ENCODE assay signal across 12 cellular contexts in genomic region chr7:16433568-16434122, GRCh38.
"Had no signal": no experiment of that assay in that cellular context is flagged by ENCODE, and none has a peak within 500 bp of the region (broad histone marks: within the 10 kb centered on the region; RNA-seq: fewer than 3 reads in every experiment).

No MANE protein-coding gene starts in this region.

- H3K36me3 ChIP-seq: pancreas, thyroid gland, uterus had no signal

- H3K4me3 ChIP-seq: pancreas, thyroid gland, uterus had no signal

- DNase-seq: activated CD4-positive, alpha-beta T cell treated with anti-CD3 and anti-CD28 coated beads, Interleukin-2, amount 50 U/mL, for 4 hours; activated effector memory CD4-positive, alpha-beta T cell treated with Interleukin-2 at 50 U/mL for 16 hours; activated T-cell treated with anti-CD3 and anti-CD28 coated beads, Interleukin-2, amount 50 U/mL, for 24 hours; amniotic stem cell; endodermal cell; foreskin fibroblast; mesendoderm; pancreas; small intestine; T-helper 2 cell; thyroid gland; uterus had no signal

- H3K4me1 ChIP-seq: pancreas, thyroid gland, uterus had no signal

- H3K27me3 ChIP-seq: pancreas, thyroid gland had no signal

- H3K27ac ChIP-seq: pancreas, thyroid gland, uterus had no signal

- H3K9me3 ChIP-seq: pancreas, thyroid gland, uterus had no signal
